In the genomic region with DNA sequence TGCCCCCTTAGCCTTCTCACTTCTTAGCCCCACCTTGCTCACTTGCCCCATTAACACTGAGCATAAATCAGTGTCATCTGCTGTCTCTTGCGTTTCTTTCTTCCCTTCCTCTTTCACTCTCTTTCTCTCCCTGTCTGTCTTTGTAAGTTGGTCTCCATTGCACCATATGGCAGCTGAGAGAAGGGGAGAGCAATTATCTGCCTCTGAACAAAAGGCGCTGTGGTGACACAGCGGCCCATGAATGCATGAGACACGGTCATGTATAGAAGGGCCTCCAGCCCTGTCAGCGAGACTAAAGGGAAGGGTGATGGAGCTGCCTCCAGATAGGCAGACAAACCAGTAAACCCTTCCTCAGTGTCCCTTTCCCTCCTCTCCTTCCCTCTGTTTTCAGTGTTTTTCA, we compare ENCODE assay signal across 18 cellular contexts.
A peak's percentile ranks its signal among the peaks of the same experiment; 100 is the strongest.
DNase-seq lines count a peak whose midpoint lies in the region; ATAC-seq and TF ChIP-seq lines count a peak whose summit lies in the region.
"Had no signal": no experiment of that assay in that cellular context is flagged by ENCODE, and none has a peak within 500 bp of the region (broad histone marks: within the 10 kb centered on the region; RNA-seq: fewer than 3 reads in every experiment).

No MANE protein-coding gene starts in this region.

- no peaks in the 10 kb centered on the region for H3K36me3 Mint-ChIP-seq in WTC11
- H3K36me3 Mint-ChIP-seq: stimulated activated naive B cell treated with anti-CD40 and anti-IgM and Interleukin-4, amounts not matched to agents 10 μg/mL and 1 μg/mL and 100 μg/mL, for 72 hours had no signal

- no peaks in the 10 kb centered on the region for H3K27me3 Mint-ChIP-seq in WTC11 (ENCODE audit: low read depth)
- H3K27me3 Mint-ChIP-seq: activated CD4-positive, alpha-beta memory T cell treated with anti-CD3 and anti-CD28 coated beads, Interleukin-2, amount 10 ng/mL, durations not matched to agents 7 days and 5 days; B cell; stimulated activated naive B cell treated with anti-CD40 and anti-IgM and Interleukin-4, amounts not matched to agents 10 μg/mL and 1 μg/mL and 100 μg/mL, for 72 hours had no signal

- no peaks in the 10 kb centered on the region for H3K36me3 ChIP-seq in neuron (ENCODE audit: insufficient read depth, low read length)

- no peak overlapping the region for H3K27ac Mint-ChIP-seq in WTC11
- H3K27ac Mint-ChIP-seq: activated CD4-positive, alpha-beta memory T cell treated with anti-CD3 and anti-CD28 coated beads, Interleukin-2, amount 10 ng/mL, durations not matched to agents 7 days and 5 days; B cell; stimulated activated naive B cell treated with anti-CD40 and anti-IgM and Interleukin-4, amounts not matched to agents 10 μg/mL and 1 μg/mL and 100 μg/mL, for 72 hours had no signal

- no peaks in the 10 kb centered on the region for H3K9me3 ChIP-seq in neuron (ENCODE audit: low read length)
- H3K9me3 ChIP-seq: SK-N-SH had no signal

- peak; percentile 26; the same call in 1 of the 2 replicates for ATAC-seq in WTC11
- ATAC-seq in left ventricle myocardium superior = no peak
- ATAC-seq in GM18858 (IDR thresholded peaks at IDR 0.05; ENCODE audit: unreplicated experiment) = no peak
- ATAC-seq: HepG2; PC-3; stimulated activated naive B cell treated with anti-CD40 and anti-IgM and Interleukin-4, amounts not matched to agents 10 μg/mL and 1 μg/mL and 100 μg/mL, for 72 hours had no signal

- DNase-seq in MV-4-11 (lab: John Stamatoyannopoulos, UW) (peak; percentile 74), NCI-H2227 treated with DMSO at 0.1 percent for 48 hours (lab: John Stamatoyannopoulos, UW) (peak; percentile 32), WTC11 (ENCODE audit: low spot score) (no peak), GM10248 (ENCODE audit: extremely low spot score) (no peak), left ventricle myocardium superior (no peak)
- DNase-seq: activated CD4-positive, alpha-beta memory T cell treated with anti-CD3 and anti-CD28 coated beads, Interleukin-2, amount 10 ng/mL, durations not matched to agents 7 days and 5 days; amniotic stem cell; GOT3; mammary epithelial cell; NCI-H1048; nucleus accumbens; PC-3; SK-N-SH; stimulated activated naive B cell treated with anti-CD40 and anti-IgM and Interleukin-4, amounts not matched to agents 10 μg/mL and 1 μg/mL and 100 μg/mL, for 72 hours had no signal

- no peaks in the 10 kb centered on the region for H3K27me3 ChIP-seq in neuron (ENCODE audit: insufficient read depth, low read length)

- no peak overlapping the region for H2AFZ ChIP-seq in neuron (ENCODE audit: low read depth, low read length)

- no peaks in the 10 kb centered on the region for H3K9me3 Mint-ChIP-seq in WTC11
- H3K9me3 Mint-ChIP-seq: stimulated activated naive B cell treated with anti-CD40 and anti-IgM and Interleukin-4, amounts not matched to agents 10 μg/mL and 1 μg/mL and 100 μg/mL, for 72 hours had no signal

- H3K4me3 ChIP-seq in neuron (ENCODE audit: low read length) = peak overlapping the region; percentile 1

- CTCF ChIA-PET in WTC11 (lab: Charles Lee) (no interaction called here), GM10248 (lab: Yijun Ruan, JAX) (interaction anchor here (0.9 to 1.3 kb wide), 3 partner anchors 9 to 11 kb away, joined by 3 to 7 read pairs (median 3); no protein-coding TSS in a partner anchor)

- intact Hi-C loops in left ventricle myocardium superior (cut with micrococcal nuclease) = no loop called here

- TF ChIP-seq CTCF in WTC11 (IDR thresholded peaks at IDR 0.05) = no peak
- no peak for TF ChIP-seq CTCF in GM10248 (IDR thresholded peaks at IDR 0.05; ENCODE audit: control extremely low read depth, extremely low read depth, low read depth, missing control alignments)

- peaks cover 5% of the 10 kb centered on the region for H3K4me1 Mint-ChIP-seq in WTC11
- H3K4me1 Mint-ChIP-seq: activated CD4-positive, alpha-beta memory T cell treated with anti-CD3 and anti-CD28 coated beads, Interleukin-2, amount 10 ng/mL, durations not matched to agents 7 days and 5 days; B cell; stimulated activated naive B cell treated with anti-CD40 and anti-IgM and Interleukin-4, amounts not matched to agents 10 μg/mL and 1 μg/mL and 100 μg/mL, for 72 hours had no signal

- no peak overlapping the region for H3K4me3 Mint-ChIP-seq in WTC11
- H3K4me3 Mint-ChIP-seq: activated CD4-positive, alpha-beta memory T cell treated with anti-CD3 and anti-CD28 coated beads, Interleukin-2, amount 10 ng/mL, durations not matched to agents 7 days and 5 days; B cell; stimulated activated naive B cell treated with anti-CD40 and anti-IgM and Interleukin-4, amounts not matched to agents 10 μg/mL and 1 μg/mL and 100 μg/mL, for 72 hours had no signal

- POLR2A ChIA-PET in WTC11 (lab: Charles Lee) (no interaction called here), GM10248 (lab: Yijun Ruan, JAX) (no interaction called here)

- peaks cover 38% of the 10 kb centered on the region for H3K4me1 ChIP-seq in neuron (ENCODE audit: insufficient read depth, low read length)

TF ChIP-seq in WTC11, 78 proteins besides CTCF, POLR2A, EP300 and RAD21:
- TF ChIP-seq GRHL2 (CRISPR knock-in tag; IDR thresholded peaks at IDR 0.05; ENCODE audit: insufficient replicate concordance, severe bottlenecking) (no peak), FOXK1 (CRISPR knock-in tag; IDR thresholded peaks at IDR 0.05) (no peak)

Comparison
In these comparisons a context has a peak if more than half of its experiments do, and no peak if none do; other contexts are left out.
1. DNase-seq: peak in MV-4-11 (single experiment) and NCI-H2227 treated with DMSO at 0.1 percent for 48 hours (single experiment); none in WTC11 (single experiment), GM10248 (single experiment) and left ventricle myocardium superior (single experiment).